Comparison of ENCODE assay signal across 23 cellular contexts in genomic region chr21:33033094-33033951, GRCh38. TPM values are rescaled to one million over a fixed set of nuclear protein-coding genes. Genes with fewer than 3 reads are reported as not detected.
DNase-seq lines count a peak whose midpoint lies in the region; ATAC-seq and TF ChIP-seq lines count a peak whose summit lies in the region.
"Had no signal": no experiment of that assay in that cellular context is flagged by ENCODE, and none has a peak within 500 bp of the region (broad histone marks: within the 10 kb centered on the region; RNA-seq: fewer than 3 reads in every experiment).

No MANE protein-coding gene starts in this region.

- H3K4me3 ChIP-seq in iPS-15b (ENCODE audit: low read depth, low read length) (peak overlapping the region; percentile 35), neural progenitor cell (peak overlapping the region; percentile 23), right atrium auricular region (no peak overlapping the region), ovary (no peak overlapping the region), SJCRH30 (no peak overlapping the region)

- ATAC-seq in WTC11 = peak; percentile 28
- ATAC-seq in esophagus mucosa = no peak
- ATAC-seq: Panc1, Right ventricle myocardium inferior had no signal

- no peak for TF ChIP-seq POLR2A in ovary (IDR thresholded peaks at IDR 0.05)

- in situ Hi-C loops in GM13977 (cut with MboI; ENCODE audit: low pct_unique_long_range_greater_than_20kb, low sequenced_read_pairs, unreplicated experiment) = no loop called here

- H3K36me3 ChIP-seq in iPS-15b (ENCODE audit: control insufficient read depth, insufficient read depth, low read length) (no peaks in the 10 kb centered on the region), neural progenitor cell (no peaks in the 10 kb centered on the region), right atrium auricular region (no peaks in the 10 kb centered on the region), ovary (no peaks in the 10 kb centered on the region), SJCRH30 (peaks cover 7% of the 10 kb centered on the region)

- H3K9me3 Mint-ChIP-seq in WTC11 (no peaks in the 10 kb centered on the region), neural progenitor cell (peaks cover 2% of the 10 kb centered on the region)

- H3K4me2 ChIP-seq in neural progenitor cell = peak overlapping the region; percentile 71
- H3K4me2 ChIP-seq: SK-N-SH had no signal

- H3K79me2 ChIP-seq in neural progenitor cell (ENCODE audit: low read depth) = no peaks in the 10 kb centered on the region

- no peaks in the 10 kb centered on the region for H3F3A ChIP-seq in neural progenitor cell (ENCODE audit: low read depth)

- H3K4me1 Mint-ChIP-seq in WTC11 = peaks cover 55% of the 10 kb centered on the region
- peaks cover 12% of the 10 kb centered on the region for H3K4me1 Mint-ChIP-seq in neural progenitor cell

- no peaks in the 10 kb centered on the region for H3K36me3 Mint-ChIP-seq in WTC11
- no peaks in the 10 kb centered on the region for H3K36me3 Mint-ChIP-seq in neural progenitor cell

- DNase-seq in GM13977 (ENCODE audit: low spot score) (peak; percentile 30), WTC11 (ENCODE audit: low spot score) (peak; percentile 46), neural progenitor cell (ENCODE audit: low spot score) (peak; percentile 44), right atrium auricular region (ENCODE audit: low spot score) (no peak), ovary (no peak), SJCRH30 (no peak)
- DNase-seq: AML-193, Calu3, DMS79, GF-D8, HCEC 1CT, KG1, NCI-H1092, NCI-H1694, NCI-H2171, NCI-H774, SK-N-SH had no signal

- POLR2A ChIA-PET in WTC11 (lab: Charles Lee) = interaction anchor here (0.6 kb wide), 1 partner anchor 16 kb away, joined by 5 read pairs; no protein-coding TSS in a partner anchor

- WGBS in ovary, 3 donors = 1 to 3% (median 3%) methylated on average over 62 to 76 of the region's 76 CpGs

- intact Hi-C loops in ovary (cut with DNase I) = no loop called here

- TF ChIP-seq CTCF in GM13977 (IDR thresholded peaks at IDR 0.05; ENCODE audit: extremely low read depth, insufficient read depth, missing control alignments) (no peak), WTC11 (IDR thresholded peaks at IDR 0.05) (no peak), neural progenitor cell (IDR thresholded peaks at IDR 0.05) (no peak), right atrium auricular region (IDR thresholded peaks at IDR 0.05) (no peak), ovary (IDR thresholded peaks at IDR 0.05) (no peak)

- peaks cover 61% of the 10 kb centered on the region for H4K20me1 ChIP-seq in neural progenitor cell (ENCODE audit: low read depth)

- no peak for TF ChIP-seq EP300 in ovary (IDR thresholded peaks at IDR 0.05)

- peak overlapping the region; percentile 37 for H2AFZ ChIP-seq in neural progenitor cell (replicated peaks)

- H3K4me3 Mint-ChIP-seq in WTC11 = peak overlapping the region; percentile 48
- H3K4me3 Mint-ChIP-seq in neural progenitor cell = no peak overlapping the region

- no peak overlapping the region for H3K27ac Mint-ChIP-seq in WTC11
- no peak overlapping the region for H3K27ac Mint-ChIP-seq in neural progenitor cell

- H3K9ac ChIP-seq in iPS-15b (ENCODE audit: low read depth, low read length) = no peak overlapping the region
- H3K9ac ChIP-seq in neural progenitor cell = no peak overlapping the region
- H3K9ac ChIP-seq: SK-N-SH had no signal

- H3K4me1 ChIP-seq in iPS-15b (ENCODE audit: control insufficient read depth, insufficient read depth, low read length) (peaks cover 16% of the 10 kb centered on the region), neural progenitor cell (peaks cover 6% of the 10 kb centered on the region), right atrium auricular region (peaks cover 0 to 18% of the 10 kb centered on the region in 2 donors), ovary (ENCODE audit: insufficient read depth) (no peaks in the 10 kb centered on the region), SJCRH30 (peaks cover 22% of the 10 kb centered on the region)

- CTCF ChIA-PET in WTC11 (lab: Charles Lee) = interaction anchor here (0.8 to 6.5 kb wide), 7 partner anchors 8 to 164 kb away, joined by 3 to 28 read pairs (median 4); partner anchors contain the start of gene OLIG2

- H3K9me3 ChIP-seq in iPS-15b (ENCODE audit: control insufficient read depth, insufficient read depth, low read length) (no peaks in the 10 kb centered on the region), neural progenitor cell (ENCODE audit: low read depth) (no peaks in the 10 kb centered on the region), right atrium auricular region (no peaks in the 10 kb centered on the region), ovary (no peaks in the 10 kb centered on the region), SJCRH30 (replicated peaks) (no peaks in the 10 kb centered on the region)
- H3K9me3 ChIP-seq: SK-N-SH had no signal

- H3K27me3 Mint-ChIP-seq in WTC11 (ENCODE audit: low read depth) (peaks cover 97% of the 10 kb centered on the region), neural progenitor cell (ENCODE audit: insufficient read depth, low read depth) (peaks cover 51% of the 10 kb centered on the region)

- H3K27me3 ChIP-seq in iPS-15b (ENCODE audit: control insufficient read depth, insufficient read depth, low read length) = peaks cover 94% of the 10 kb centered on the region
- H3K27me3 ChIP-seq in neural progenitor cell = peaks cover 100% of the 10 kb centered on the region
- H3K27me3 ChIP-seq in right atrium auricular region = peaks cover 12 to 17% of the 10 kb centered on the region in 2 donors
- H3K27me3 ChIP-seq in ovary = peaks cover 3% of the 10 kb centered on the region
- H3K27me3 ChIP-seq in SJCRH30 = no peaks in the 10 kb centered on the region

- H3K27ac ChIP-seq in neural progenitor cell (no peak overlapping the region), right atrium auricular region (no peak overlapping the region), ovary (no peak overlapping the region), SJCRH30 (no peak overlapping the region)

TF ChIP-seq in WTC11, 78 proteins besides CTCF, POLR2A, EP300 and RAD21 (continues in another document):
- TF ChIP-seq GABPB1 (CRISPR knock-in tag; IDR thresholded peaks at IDR 0.05) = no peak
- no peak for TF ChIP-seq MLX (CRISPR knock-in tag; IDR thresholded peaks at IDR 0.05)
- no peak for TF ChIP-seq ZNF121 (CRISPR knock-in tag; IDR thresholded peaks at IDR 0.05)
- TF ChIP-seq ZNF219 (CRISPR knock-in tag; IDR thresholded peaks at IDR 0.05; ENCODE audit: borderline replicate concordance) = no peak; the same call in 1 of the 2 replicates
- TF ChIP-seq ZNF232 (CRISPR knock-in tag; IDR thresholded peaks at IDR 0.05) = no peak
- TF ChIP-seq E2F4 (CRISPR knock-in tag; IDR thresholded peaks at IDR 0.05; ENCODE audit: borderline replicate concordance, low read depth) = no peak
- no peak for TF ChIP-seq OVOL2 (CRISPR knock-in tag; IDR thresholded peaks at IDR 0.05; ENCODE audit: borderline replicate concordance)
- TF ChIP-seq PRRX2 (CRISPR knock-in tag; IDR thresholded peaks at IDR 0.05) = no peak

RNA-seq across cellular contexts. Expression of gene OLIG2, which starts 7.6 kb away (rescaled TPM):
- total RNA-seq in WTC11 (2021) = 0.60 to 0.79 TPM (median 0.71 TPM) in 3 replicates
- total RNA-seq in neural progenitor cell (ENCODE audit: low replicate concordance) = 0.15 TPM in 1 of 2 replicates, not detected in the other
- not detected for total RNA-seq in right atrium auricular region
- not detected for total RNA-seq in esophagus mucosa
- total RNA-seq in ovary = not detected
- polyA plus RNA-seq in ovary = not detected
- 15.9 and 17.2 TPM in 2 replicates for total RNA-seq in SJCRH30 (2014; rRNA removed; shearing (Covaris generic))
- total RNA-seq: Calu3, M059J, NCI-H460, Right ventricle myocardium inferior had no signal
- polyA plus RNA-seq: SK-N-SH had no signal

RNA-seq across cellular contexts. Expression of gene OLIG1, which starts 36.6 kb away (rescaled TPM):
- 2.1 to 2.4 TPM (median 2.2 TPM) in 3 replicates for total RNA-seq in WTC11 (2021)
- not detected in 2 replicates for total RNA-seq in neural progenitor cell (ENCODE audit: low replicate concordance)
- total RNA-seq in right atrium auricular region = not detected
- total RNA-seq in esophagus mucosa = not detected
- not detected for total RNA-seq in ovary
- polyA plus RNA-seq in ovary = not detected
- 2.9 and 3.3 TPM in 2 replicates for total RNA-seq in SJCRH30 (2014; rRNA removed; shearing (Covaris generic))
- total RNA-seq: Calu3, M059J, NCI-H460 had no signal
- polyA plus RNA-seq: SK-N-SH had no signal

Comparison
In these comparisons a context has a peak if more than half of its experiments do, and no peak if none do; other contexts are left out.
1. DNase-seq: peak in GM13977 (single experiment), WTC11 (single experiment) and neural progenitor cell (single experiment); none in right atrium auricular region (single experiment), ovary (0 of 5) and SJCRH30 (0 of 2).
2. H3K4me3 ChIP-seq: peak in iPS-15b (single experiment) and neural progenitor cell (single experiment); none in right atrium auricular region (0 of 2), ovary (single experiment) and SJCRH30 (single experiment).